In the genomic region with DNA sequence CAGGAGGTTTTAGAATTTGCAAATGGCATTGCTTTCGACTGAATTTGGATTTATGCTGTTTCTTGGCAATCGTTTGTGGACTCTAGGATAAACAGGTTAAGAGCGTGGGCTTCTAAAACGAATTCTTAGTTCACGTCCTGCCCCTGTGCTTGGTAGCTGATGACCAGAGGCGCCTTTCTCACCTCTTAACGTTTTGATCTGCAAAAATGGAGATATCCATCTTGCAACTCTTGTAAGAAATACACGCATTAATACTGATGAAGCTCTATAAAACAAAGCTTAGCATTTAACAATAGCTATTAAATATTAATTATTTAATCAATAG, we compare ENCODE assay signal across 8 cellular contexts. TPM values are rescaled to one million over a fixed set of nuclear protein-coding genes. Genes with fewer than 3 reads are reported as not detected.
DNase-seq lines count a peak whose midpoint lies in the region; ATAC-seq and TF ChIP-seq lines count a peak whose summit lies in the region.

No MANE protein-coding gene starts in this region.

- H3K4me1 Mint-ChIP-seq in neural crest cell = peaks cover 39% of the 10 kb centered on the region

- peak overlapping the region; percentile 86 for H3K4me3 Mint-ChIP-seq in neural crest cell

- peak overlapping the region; percentile 78 for H3K27ac ChIP-seq in C4-2B
- no peak overlapping the region for H3K27ac ChIP-seq in MM.1S (ENCODE audit: low read length)
- peak overlapping the region; percentile 72 to 97 (median 93) for H3K27ac ChIP-seq in dorsolateral prefrontal cortex

- H3K4me3 ChIP-seq in MM.1S (ENCODE audit: low read length) (peak overlapping the region; percentile 79; the same call in 1 of the 2 replicates), dorsolateral prefrontal cortex (peak overlapping the region; percentile 74 to 99 (median 92))

- no peaks in the 10 kb centered on the region for H3K9me2 ChIP-seq in MM.1S (replicated peaks; ENCODE audit: insufficient read depth, low read length)

- no peaks in the 10 kb centered on the region for H3F3A ChIP-seq in MM.1S (ENCODE audit: insufficient read depth, low read length)

- no peaks in the 10 kb centered on the region for H3K36me3 ChIP-seq in MM.1S (replicated peaks; ENCODE audit: insufficient read depth, low read length)

- H3K27me3 ChIP-seq in MM.1S (replicated peaks; ENCODE audit: insufficient read depth, low read length) (no peaks in the 10 kb centered on the region), dorsolateral prefrontal cortex (no peaks in the 10 kb centered on the region)

- H3K9me3 ChIP-seq in MM.1S (replicated peaks; ENCODE audit: insufficient read depth, low read length) = no peaks in the 10 kb centered on the region

- H3K79me2 ChIP-seq in MM.1S (ENCODE audit: low read length) = peaks cover 20% of the 10 kb centered on the region; the same call in 1 of the 2 replicates

- no peaks in the 10 kb centered on the region for H4K20me1 ChIP-seq in MM.1S (ENCODE audit: insufficient read depth, low read length)

- no peaks in the 10 kb centered on the region for H3K36me3 Mint-ChIP-seq in neural crest cell (ENCODE audit: low read depth)

- ATAC-seq in GM21360 (IDR thresholded peaks at IDR 0.05; ENCODE audit: unreplicated experiment) = no peak

- H3K4me2 ChIP-seq in MM.1S (ENCODE audit: low read depth, low read length) = peak overlapping the region; percentile 44; the same call in 1 of the 2 replicates

- H3K4me1 ChIP-seq in MM.1S (ENCODE audit: low read length) = 0 out of 2 replicates have a peak, but pooled peaks cover 8% of the 10 kb centered on the region

- no peaks in the 10 kb centered on the region for H3K27me3 Mint-ChIP-seq in neural crest cell (ENCODE audit: low read depth)

- H3K9me3 Mint-ChIP-seq in neural crest cell = no peaks in the 10 kb centered on the region

- no peak for DNase-seq in MM.1S
- DNase-seq in dorsolateral prefrontal cortex = no peak
- DNase-seq in neural crest cell (ENCODE audit: low read depth, low spot score) = no peak
- DNase-seq in posterior vena cava (ENCODE audit: low spot score) = no peak
- DNase-seq in NCI-H1436 treated with DMSO at 0.1 percent for 48 hours (lab: John Stamatoyannopoulos, UW) = no peak
- no peak for DNase-seq in activated effector memory CD4-positive, alpha-beta T cell treated with anti-CD3 and anti-CD28 coated beads, Interleukin-2, amount 50 U/mL, for 16 hours

- intact Hi-C loops in dorsolateral prefrontal cortex (cut with DNase I) (loop anchor here (2.0 to 10.0 kb wide), 5 partner anchors 87 to 309 kb away; a partner anchor contains a TSS), posterior vena cava (cut with DNase I) (no loop called here)

- TF ChIP-seq CTCF in C4-2B (conservative IDR thresholded peaks at IDR 0.05) (no peak), MM.1S (IDR thresholded peaks at IDR 0.05; ENCODE audit: low read length) (no peak), dorsolateral prefrontal cortex (IDR thresholded peaks at IDR 0.05 in 54 of 56, conservative IDR thresholded peaks at IDR 0.05 in 2 of 56; ENCODE audit: low read depth in 1 of 56, partially characterized antibody in 56 of 56) (no peak), neural crest cell (conservative IDR thresholded peaks at IDR 0.05) (no peak)

- 0 out of 2 replicates have a peak overlapping the region, but pooled peaks have one; percentile 79 for H3K9ac ChIP-seq in MM.1S (ENCODE audit: low read length)

- peak overlapping the region; percentile 69 for H2AFZ ChIP-seq in MM.1S (ENCODE audit: low read length)

- no peak overlapping the region for H3K27ac Mint-ChIP-seq in neural crest cell (ENCODE audit: unreplicated experiment)

RNA-seq across cellular contexts. Expression of a gene that starts 0.6 kb away (rescaled TPM):
- total RNA-seq in dorsolateral prefrontal cortex (100 to 1,000 TPM in 1 of 120 experiments, 10 to 100 TPM in 119; 47.5 to 100 (median 64.8) TPM), neural crest cell (29.1 and 32.1 TPM in 2 replicates), posterior vena cava (10 to 100 TPM; 44.8 to 59.5 TPM)

Comparison
In these comparisons a context has a peak if more than half of its experiments do, and no peak if none do; other contexts are left out.
1. intact Hi-C loops: an anchor here in dorsolateral prefrontal cortex (2.0 to 10.0 kb wide); none called in posterior vena cava.